ENCODE assay signal across 17 cellular contexts in genomic region chr11:101584651-101585050, GRCh38. TPM values are rescaled to one million over a fixed set of nuclear protein-coding genes. Genes with fewer than 3 reads are reported as not detected.
"Had no signal": no experiment of that assay in that cellular context is flagged by ENCODE, and none has a peak within 500 bp of the region (broad histone marks: within the 10 kb centered on the region; RNA-seq: fewer than 3 reads in every experiment).

No MANE protein-coding gene starts in this region.

- DNase-seq: activated CD4-positive, alpha-beta memory T cell treated with anti-CD3 and anti-CD28 coated beads, Interleukin-2, amount 10 ng/mL, durations not matched to agents 7 days and 5 days; activated CD4-positive, alpha-beta T cell treated with anti-CD3 and anti-CD28 coated beads for 36 hours; activated gamma-delta T cell treated with Interleukin-2 at 50 U/mL for 16 hours; activated naive CD8-positive, alpha-beta T cell treated with anti-CD3 and anti-CD28 coated beads for 36 hours; activated T-cell treated with anti-CD3 and anti-CD28 coated beads, Interleukin-2, amount 50 U/mL, for 72 hours; dorsolateral prefrontal cortex; heart right ventricle; kidney; retina; T-cell; T1000; trophoblast cell had no signal

- H3K36me3 ChIP-seq: heart right ventricle had no signal

- H3K4me1 ChIP-seq: parathyroid adenoma had no signal

- H3K79me2 ChIP-seq: parathyroid adenoma had no signal

- ATAC-seq: activated CD4-positive, alpha-beta T cell treated with anti-CD3 and anti-CD28 coated beads for 36 hours; activated T-cell treated with anti-CD3 and anti-CD28 coated beads, Interleukin-2, amount 50 U/mL, for 72 hours; esophagus mucosa; stimulated activated effector memory CD8-positive, alpha-beta T cell treated with anti-CD3 and anti-CD28 coated beads, Interleukin-12 subunit alpha, Interleukin-12 subunit beta, amount 100 ng/mL, for 72 hours; T-cell had no signal

- H3K27ac ChIP-seq: parathyroid adenoma, VCaP had no signal

- H2AFZ ChIP-seq: parathyroid adenoma had no signal

- H3K9ac ChIP-seq: parathyroid adenoma had no signal

RNA-seq across cellular contexts. Expression of gene TRPC6, which starts 0.8 kb away (rescaled TPM):
- total RNA-seq: activated CD4-positive, alpha-beta memory T cell treated with anti-CD3 and anti-CD28 coated beads, Interleukin-2, amount 10 ng/mL, durations not matched to agents 7 days and 5 days; activated CD4-positive, alpha-beta T cell treated with anti-CD3 and anti-CD28 coated beads for 36 hours; activated naive CD8-positive, alpha-beta T cell treated with anti-CD3 and anti-CD28 coated beads for 36 hours; activated T-cell treated with anti-CD3 and anti-CD28 coated beads, Interleukin-2, amount 50 U/mL, for 72 hours; myocyte; T-cell had no signal
